14 cellular contexts compared by ENCODE assay signal in genomic region chr14:49960453-49960852, GRCh38.
DNase-seq lines count a peak whose midpoint lies in the region; ATAC-seq, FAIRE-seq and TF ChIP-seq lines count a peak whose summit lies in the region.
"Had no signal": no experiment of that assay in that cellular context is flagged by ENCODE, and none has a peak within 500 bp of the region (broad histone marks: within the 10 kb centered on the region; RNA-seq: fewer than 3 reads in every experiment).

No MANE protein-coding gene starts in this region.

- FAIRE-seq in RCC 7860 (lab: Jason Lieb, UNC): no peak
- FAIRE-seq: A204.1 had no signal

- DNase-seq in DMS79 treated with DMSO at 0.1 percent for 48 hours (lab: John Stamatoyannopoulos, UW) (peak; percentile 85), DMS79 (lab: John Stamatoyannopoulos, UW) (no peak), T-cell (no peak), NCI-H1092 (lab: John Stamatoyannopoulos, UW) (no peak), RCC 7860 (ENCODE audit: low spot score) (no peak)
- DNase-seq in effector CD8-positive, alpha-beta T cell (lab: John Stamatoyannopoulos, UW): no peak
- DNase-seq: effector memory CD4-positive, alpha-beta T cell; EL; hippocampal formation; SJCRH30; uterus had no signal

- H3K27me3 Mint-ChIP-seq in T-cell (no peaks in the 10 kb centered on the region), nephron (ENCODE audit: low read depth) (peaks cover 4% of the 10 kb centered on the region)

- H3K27ac Mint-ChIP-seq in T-cell: peak overlapping the region in 1 of 2 donors; percentile 89
- H3K27ac Mint-ChIP-seq in nephron: peak overlapping the region; percentile 87 to 91 (median 88)

- H3K9me3 Mint-ChIP-seq in T-cell: no peaks in the 10 kb centered on the region
- no peaks in the 10 kb centered on the region for H3K9me3 Mint-ChIP-seq in nephron

- POLR2A ChIA-PET in T-cell (lab: Charles Lee): interaction anchor here (0.5 to 0.7 kb wide), 2 partner anchors 11 to 68 kb away, joined by 3 to 7 read pairs; no protein-coding TSS in a partner anchor

- H3K4me1 Mint-ChIP-seq in T-cell (peaks cover 23 to 32% (median 30%) of the 10 kb centered on the region in 3 donors), nephron (peaks cover 39% of the 10 kb centered on the region)

- peak overlapping the region in 1 of 3 donors; percentile 57 for H3K4me3 Mint-ChIP-seq in T-cell
- peak overlapping the region in 1 of 3 experiments; percentile 21 for H3K4me3 Mint-ChIP-seq in nephron

- H3K36me3 Mint-ChIP-seq in T-cell (no peaks in the 10 kb centered on the region), nephron (ENCODE audit: low read depth) (no peaks in the 10 kb centered on the region)

- no peak for TF ChIP-seq CTCF in nephron (IDR thresholded peaks at IDR 0.05; ENCODE audit: unreplicated experiment in 3 of 3)

- CTCF ChIA-PET in T-cell (lab: Charles Lee): no interaction called here

- ATAC-seq in HG02981 (IDR thresholded peaks at IDR 0.05; ENCODE audit: unreplicated experiment) (peak; percentile 5), T-cell (replicated peaks in 1 of 4) (peak in 3 of 4 experiments; percentile 24 to 39 (median 27))
